In genomic region chr15:80155001-80155377, GRCh38 we compare ENCODE assay signal across 1 cellular context.
TF ChIP-seq lines count a peak whose summit lies in the region.

No MANE protein-coding gene starts in this region.

TF ChIP-seq in K562, 482 proteins besides CTCF, POLR2A, EP300 and RAD21:
- TF ChIP-seq RBBP5 (IDR thresholded peaks at IDR 0.05; ENCODE audit: borderline replicate concordance, insufficient read depth, low read length, poor library complexity, severe bottlenecking): peak; percentile 22
- TF ChIP-seq MTA3 (IDR thresholded peaks at IDR 0.05; ENCODE audit: borderline replicate concordance): 0 out of 2 replicates have a peak, but pooled peaks have one; percentile 12
- 0 out of 2 replicates have a peak, but pooled peaks have one; percentile 10 for TF ChIP-seq IRF9 (tag; IDR thresholded peaks at IDR 0.05)
- 0 out of 2 replicates have a peak, but pooled peaks have one; percentile 8 for TF ChIP-seq SP1 (CRISPR knock-in tag; IDR thresholded peaks at IDR 0.05)
- TF ChIP-seq MYC (IDR thresholded peaks at IDR 0.05; ENCODE audit: low read depth, low read length): 0 out of 2 replicates have a peak, but pooled peaks have one; percentile 5
- TF ChIP-seq MYC (CRISPR knock-in tag; IDR thresholded peaks at IDR 0.05; ENCODE audit: borderline replicate concordance, low read depth): no peak
- TF ChIP-seq ZNF316 (IDR thresholded peaks at IDR 0.05): peak; percentile 64
- TF ChIP-seq THRAP3 (IDR thresholded peaks at IDR 0.05; ENCODE audit: borderline replicate concordance): 0 out of 2 replicates have a peak, but pooled peaks have one; percentile 18
- TF ChIP-seq RFX1 (IDR thresholded peaks at IDR 0.05): no peak
- TF ChIP-seq GATAD2B (IDR thresholded peaks at IDR 0.05; ENCODE audit: borderline replicate concordance): 0 out of 2 replicates have a peak, but pooled peaks have one; percentile 3
- peak; percentile 33; the same call in 1 of the 2 replicates for TF ChIP-seq ZNF431 (CRISPR knock-in tag; IDR thresholded peaks at IDR 0.05)
- TF ChIP-seq TFE3 (CRISPR knock-in tag; IDR thresholded peaks at IDR 0.05): no peak
- TF ChIP-seq EP400 (IDR thresholded peaks at IDR 0.05): no peak
- TF ChIP-seq ETV5 (CRISPR knock-in tag; IDR thresholded peaks at IDR 0.05; ENCODE audit: low read depth): peak; percentile 17; the same call in 1 of the 2 replicates
